8 cellular contexts compared by ENCODE assay signal in genomic region chrX:123859828-123860505, GRCh38. TPM values are rescaled to one million over a fixed set of nuclear protein-coding genes. Genes with fewer than 3 reads are reported as not detected.
DNase-seq lines count a peak whose midpoint lies in the region; ATAC-seq, FAIRE-seq and TF ChIP-seq lines count a peak whose summit lies in the region.

Gene XIAP (plus strand): TSS chrX:123860053. CDS start chrX:123885663, 25,610 bp downstream.

- no peaks in the 10 kb centered on the region for H3K27me3 ChIP-seq in astrocyte (ENCODE audit: insufficient read depth, low read length)

- peak within 1 kb of the TSS; percentile 89 for H3K4me2 ChIP-seq in astrocyte (ENCODE audit: low read length)

- H4K20me1 ChIP-seq in astrocyte (ENCODE audit: insufficient read depth, low read length): peaks cover 3% of the 10 kb centered on the region

- peak within 1 kb of the TSS; percentile 92 for H3K27ac ChIP-seq in astrocyte (ENCODE audit: low read depth, low read length)

- H3K4me1 ChIP-seq in astrocyte (ENCODE audit: insufficient read depth, low read length): peaks cover 5% of the 10 kb centered on the region

- FAIRE-seq in astrocyte (lab: Jason Lieb, UNC): no peak

- H3K36me3 ChIP-seq in astrocyte (ENCODE audit: insufficient read depth, low read length): no peaks in the 10 kb centered on the region

- H3K9ac ChIP-seq in astrocyte (ENCODE audit: low read length): peak within 1 kb of the TSS; percentile 97

- no peaks in the 10 kb centered on the region for H3K9me3 ChIP-seq in astrocyte (ENCODE audit: insufficient read depth, low read depth, low read length)

- H3K4me3 ChIP-seq in GM12875 (ENCODE audit: low read depth, low read length) (peak within 1 kb of the TSS; percentile 72), astrocyte (ENCODE audit: insufficient read depth, low read depth, low read length) (peak within 1 kb of the TSS; percentile 85)

- peaks cover 10% of the 10 kb centered on the region for H3K4me1 Mint-ChIP-seq in T-helper 2 cell treated with Interferon-gamma antibody and Interleukin-4, amounts not matched to agents 5 μg/mL and 100 μg/mL, for 36 hours (ENCODE audit: low read depth)
- no peaks in the 10 kb centered on the region for H3K4me1 Mint-ChIP-seq in astrocyte (ENCODE audit: low read depth, unreplicated experiment)

- peaks cover 8% of the 10 kb centered on the region for H3K36me3 Mint-ChIP-seq in T-helper 2 cell treated with Interferon-gamma antibody and Interleukin-4, amounts not matched to agents 5 μg/mL and 100 μg/mL, for 36 hours (ENCODE audit: low read depth)
- H3K36me3 Mint-ChIP-seq in astrocyte (ENCODE audit: low read depth, unreplicated experiment): no peaks in the 10 kb centered on the region

- H3K9me3 Mint-ChIP-seq in T-helper 2 cell treated with Interferon-gamma antibody and Interleukin-4, amounts not matched to agents 5 μg/mL and 100 μg/mL, for 36 hours: no peaks in the 10 kb centered on the region
- H3K9me3 Mint-ChIP-seq in astrocyte (ENCODE audit: unreplicated experiment): no peaks in the 10 kb centered on the region

- H3K4me3 Mint-ChIP-seq in T-helper 2 cell treated with Interferon-gamma antibody and Interleukin-4, amounts not matched to agents 5 μg/mL and 100 μg/mL, for 36 hours: peak within 1 kb of the TSS; percentile 92
- peak within 1 kb of the TSS; percentile 90 for H3K4me3 Mint-ChIP-seq in astrocyte (ENCODE audit: unreplicated experiment)

- no peak for TF ChIP-seq CTCF in GM12875 (IDR thresholded peaks at IDR 0.05; ENCODE audit: borderline replicate concordance, insufficient read depth, low read depth, low read length)
- no peak for TF ChIP-seq CTCF in astrocyte (IDR thresholded peaks at IDR 0.05; ENCODE audit: insufficient read depth, low read depth, low read length)

- no peaks in the 10 kb centered on the region for H3K27me3 Mint-ChIP-seq in T-helper 2 cell treated with Interferon-gamma antibody and Interleukin-4, amounts not matched to agents 5 μg/mL and 100 μg/mL, for 36 hours (ENCODE audit: low read depth)
- H3K27me3 Mint-ChIP-seq in astrocyte (ENCODE audit: low read depth, unreplicated experiment): no peaks in the 10 kb centered on the region

- ATAC-seq in HG02610 (IDR thresholded peaks at IDR 0.05; ENCODE audit: unreplicated experiment): peak; percentile 85

- H2AFZ ChIP-seq in astrocyte (ENCODE audit: low read depth, low read length): peak within 1 kb of the TSS; percentile 73

- H3K27ac Mint-ChIP-seq in T-helper 2 cell treated with Interferon-gamma antibody and Interleukin-4, amounts not matched to agents 5 μg/mL and 100 μg/mL, for 36 hours: peak within 1 kb of the TSS; percentile 92
- peak within 1 kb of the TSS; percentile 96 for H3K27ac Mint-ChIP-seq in astrocyte (ENCODE audit: unreplicated experiment)

- H3K79me2 ChIP-seq in astrocyte (ENCODE audit: insufficient read depth, low read length): peaks cover 45% of the 10 kb centered on the region

- DNase-seq in NCI-H1105 (lab: John Stamatoyannopoulos, UW) (peak; percentile 73), astrocyte (ENCODE audit: low read depth) (peak; percentile 81), hepatic stellate cell (ENCODE audit: low spot score) (peak; percentile 87), retina (peak; percentile 82), NCI-H1048 (lab: John Stamatoyannopoulos, UW) (no peak)
- peak; percentile 77 for DNase-seq in T-helper 2 cell treated with Interferon-gamma antibody and Interleukin-4, amounts not matched to agents 5 μg/mL and 100 μg/mL, for 36 hours (ENCODE audit: low spot score)

RNA-seq across cellular contexts. Expression of gene XIAP, which starts in this region (rescaled TPM):
- 51.7 and 53.1 TPM in 2 replicates for total RNA-seq in astrocyte
